In genomic region chr3:171932153-171932567, GRCh38 we compare ENCODE assay signal across 1 cellular context.
TF ChIP-seq lines count a peak whose summit lies in the region.

No MANE protein-coding gene starts in this region.

TF ChIP-seq in HepG2, 621 proteins besides CTCF, POLR2A, EP300 and RAD21 (continued from another document and continues in another):
- no peak for TF ChIP-seq ZNF781 (CRISPR knock-in tag; IDR thresholded peaks at IDR 0.05; ENCODE audit: borderline replicate concordance, not compliant biosample characterization)
- TF ChIP-seq ZNF770 (CRISPR knock-in tag; IDR thresholded peaks at IDR 0.05), result no peak
- TF ChIP-seq ZNF878 (CRISPR knock-in tag; IDR thresholded peaks at IDR 0.05), result no peak
- TF ChIP-seq RCOR2 (CRISPR knock-in tag; IDR thresholded peaks at IDR 0.05), result no peak
- TF ChIP-seq SAFB2 (CRISPR knock-in tag; IDR thresholded peaks at IDR 0.05; ENCODE audit: borderline replicate concordance, low read depth), result no peak
- TF ChIP-seq SNRNP70 (IDR thresholded peaks at IDR 0.05; ENCODE audit: low read depth, low read length), result no peak
- TF ChIP-seq ZNF24 (IDR thresholded peaks at IDR 0.05), result no peak
- no peak for TF ChIP-seq MTF2 (CRISPR knock-in tag; IDR thresholded peaks at IDR 0.05; ENCODE audit: borderline replicate concordance)
- TF ChIP-seq MED8 (CRISPR knock-in tag; IDR thresholded peaks at IDR 0.05; ENCODE audit: insufficient replicate concordance), result no peak
- TF ChIP-seq KDM5B (CRISPR knock-in tag; IDR thresholded peaks at IDR 0.05; ENCODE audit: borderline replicate concordance), result no peak; the same call in 1 of the 2 replicates
- 0 out of 2 replicates have a peak, but pooled peaks have one; percentile 44 for TF ChIP-seq ZFP91 (CRISPR knock-in tag; IDR thresholded peaks at IDR 0.05; ENCODE audit: borderline replicate concordance)
- TF ChIP-seq ZNF451 (CRISPR knock-in tag; IDR thresholded peaks at IDR 0.05), result no peak
- no peak for TF ChIP-seq ZNF253 (CRISPR knock-in tag; IDR thresholded peaks at IDR 0.05; ENCODE audit: borderline replicate concordance)
- no peak for TF ChIP-seq ZNF788 (CRISPR knock-in tag; IDR thresholded peaks at IDR 0.05; ENCODE audit: borderline replicate concordance)
- TF ChIP-seq DMAP1 (CRISPR knock-in tag; IDR thresholded peaks at IDR 0.05), result 0 out of 2 replicates have a peak, but pooled peaks have one; percentile 62
- no peak for TF ChIP-seq AHDC1 (CRISPR knock-in tag; IDR thresholded peaks at IDR 0.05; ENCODE audit: borderline replicate concordance)
- TF ChIP-seq ZNF609 (CRISPR knock-in tag; IDR thresholded peaks at IDR 0.05; ENCODE audit: borderline replicate concordance), result peak; percentile 43; the same call in 1 of the 2 replicates
- no peak for TF ChIP-seq ATF3 (CRISPR knock-in tag; IDR thresholded peaks at IDR 0.05)
- TF ChIP-seq TIGD3 (CRISPR knock-in tag; IDR thresholded peaks at IDR 0.05; ENCODE audit: borderline replicate concordance), result no peak
- no peak for TF ChIP-seq ARNTL (CRISPR knock-in tag; IDR thresholded peaks at IDR 0.05)
- no peak for TF ChIP-seq ISX (CRISPR knock-in tag; conservative IDR thresholded peaks at IDR 0.05)
- no peak for TF ChIP-seq POLR2AphosphoS2 (IDR thresholded peaks at IDR 0.05; ENCODE audit: low read depth, low read length)
- TF ChIP-seq HNRNPUL1 (IDR thresholded peaks at IDR 0.05; ENCODE audit: low read depth, low read length), result no peak
- TF ChIP-seq GABPA (IDR thresholded peaks at IDR 0.05; ENCODE audit: low read depth, low read length), result no peak
- TF ChIP-seq GABPA (CRISPR knock-in tag; IDR thresholded peaks at IDR 0.05; ENCODE audit: low read depth), result no peak
- peak; percentile 10; the same call in 1 of the 2 replicates for TF ChIP-seq MED1 (CRISPR knock-in tag; IDR thresholded peaks at IDR 0.05)
- TF ChIP-seq ZBTB44 (CRISPR knock-in tag; IDR thresholded peaks at IDR 0.05), result no peak
- peak; percentile 64 for TF ChIP-seq ZMYM4 (CRISPR knock-in tag; IDR thresholded peaks at IDR 0.05)
- TF ChIP-seq KAT2B (IDR thresholded peaks at IDR 0.05; ENCODE audit: borderline replicate concordance, low read depth, low read length), result no peak
- no peak for TF ChIP-seq ZNF260 (CRISPR knock-in tag; IDR thresholded peaks at IDR 0.05; ENCODE audit: borderline replicate concordance, low read depth)
- no peak for TF ChIP-seq ZNF567 (CRISPR knock-in tag; IDR thresholded peaks at IDR 0.05; ENCODE audit: borderline replicate concordance)
- no peak for TF ChIP-seq FOXA3 (CRISPR knock-in tag; IDR thresholded peaks at IDR 0.05)
- no peak for TF ChIP-seq ZNF776 (CRISPR knock-in tag; IDR thresholded peaks at IDR 0.05)
- TF ChIP-seq ZNF33A (CRISPR knock-in tag; IDR thresholded peaks at IDR 0.05; ENCODE audit: borderline replicate concordance), result no peak
- 0 out of 2 replicates have a peak, but pooled peaks have one; percentile 28 for TF ChIP-seq ZNF543 (CRISPR knock-in tag; IDR thresholded peaks at IDR 0.05)
- TF ChIP-seq SMAD1 (CRISPR knock-in tag; IDR thresholded peaks at IDR 0.05; ENCODE audit: borderline replicate concordance, low read depth), result no peak
- no peak for TF ChIP-seq AKNA (CRISPR knock-in tag; IDR thresholded peaks at IDR 0.05; ENCODE audit: borderline replicate concordance)
- TF ChIP-seq AKAP8 (CRISPR knock-in tag; IDR thresholded peaks at IDR 0.05), result no peak
